ENCODE assay signal across 8 cellular contexts in genomic region chr22:24894220-24894975, GRCh38. TPM values are rescaled to one million over a fixed set of nuclear protein-coding genes. Genes with fewer than 3 reads are reported as not detected.
DNase-seq lines count a peak whose midpoint lies in the region; ATAC-seq and TF ChIP-seq lines count a peak whose summit lies in the region.

No MANE protein-coding gene starts in this region.

- H3K9ac ChIP-seq in skeletal muscle satellite cell (ENCODE audit: low read depth, low read length) = peak overlapping the region; percentile 43

- peak overlapping the region; percentile 86 for H3K27ac Mint-ChIP-seq in Caco-2 (ENCODE audit: unreplicated experiment)
- no peak overlapping the region for H3K27ac Mint-ChIP-seq in activated CD8-positive, alpha-beta memory T cell treated with anti-CD3 and anti-CD28 coated beads, Interleukin-2, amount 10 ng/mL, durations not matched to agents 7 days and 5 days

- H3K36me3 ChIP-seq in Caco-2 (ENCODE audit: control insufficient read depth, insufficient read depth, low read length) (no peaks in the 10 kb centered on the region), adrenal gland (replicated peaks in 1 of 2) (no peaks in the 10 kb centered on the region), right atrium auricular region (peaks cover 8% of the 10 kb centered on the region), skeletal muscle satellite cell (ENCODE audit: insufficient read depth, low read length) (no peaks in the 10 kb centered on the region)

- no peaks in the 10 kb centered on the region for H3K9me3 ChIP-seq in Caco-2
- no peaks in the 10 kb centered on the region for H3K9me3 ChIP-seq in adrenal gland (replicated peaks in 1 of 3)
- H3K9me3 ChIP-seq in right atrium auricular region = no peaks in the 10 kb centered on the region
- H3K9me3 ChIP-seq in skeletal muscle satellite cell (replicated peaks; ENCODE audit: low read length) = no peaks in the 10 kb centered on the region

- no peaks in the 10 kb centered on the region for H3K36me3 Mint-ChIP-seq in Caco-2 (ENCODE audit: insufficient read depth, unreplicated experiment)
- H3K36me3 Mint-ChIP-seq in activated CD8-positive, alpha-beta memory T cell treated with anti-CD3 and anti-CD28 coated beads, Interleukin-2, amount 10 ng/mL, durations not matched to agents 7 days and 5 days = no peaks in the 10 kb centered on the region

- no peak for TF ChIP-seq CTCF in Caco-2 (IDR thresholded peaks at IDR 0.05; ENCODE audit: insufficient read depth in 1 of 2, low read depth in 1 of 2, low read length in 1 of 2, severe bottlenecking in 1 of 2, unreplicated experiment in 1 of 2)
- no peak for TF ChIP-seq CTCF in adrenal gland (IDR thresholded peaks at IDR 0.05)
- no peak for TF ChIP-seq CTCF in right atrium auricular region (IDR thresholded peaks at IDR 0.05)

- H3K4me2 ChIP-seq in skeletal muscle satellite cell (ENCODE audit: low read length) = peak overlapping the region; percentile 73

- no peaks in the 10 kb centered on the region for H3K9me3 Mint-ChIP-seq in Caco-2 (ENCODE audit: unreplicated experiment)
- H3K9me3 Mint-ChIP-seq in activated CD8-positive, alpha-beta memory T cell treated with anti-CD3 and anti-CD28 coated beads, Interleukin-2, amount 10 ng/mL, durations not matched to agents 7 days and 5 days (ENCODE audit: low read depth) = no peaks in the 10 kb centered on the region

- no TSS peak for BruUV-seq in Caco-2 (replicated peaks; lab: Mats Ljungman, UMichigan)

- no peak overlapping the region for H3K4me3 ChIP-seq in Caco-2 (ENCODE audit: low read depth, low read length)
- peak overlapping the region in 1 of 4 donors; percentile 33 for H3K4me3 ChIP-seq in adrenal gland
- peak overlapping the region in 1 of 2 donors; percentile 15 for H3K4me3 ChIP-seq in right atrium auricular region
- H3K4me3 ChIP-seq in skeletal muscle satellite cell (ENCODE audit: low read length) = peak overlapping the region; percentile 36

- intact Hi-C loops in Caco-2 (cut with micrococcal nuclease; ENCODE audit: unreplicated experiment) (no loop called here), adrenal gland (cut with DNase I) (no loop called here)

- no peak for ATAC-seq in GM18517 (IDR thresholded peaks at IDR 0.05; ENCODE audit: unreplicated experiment)
- no peak for ATAC-seq in activated CD8-positive, alpha-beta memory T cell treated with anti-CD3 and anti-CD28 coated beads, Interleukin-2, amount 10 ng/mL, durations not matched to agents 7 days and 5 days
- no peak for ATAC-seq in GM18511 (IDR thresholded peaks at IDR 0.05; ENCODE audit: unreplicated experiment)

- H3K4me1 Mint-ChIP-seq in Caco-2 (ENCODE audit: low read depth, unreplicated experiment) = peaks cover 7% of the 10 kb centered on the region
- H3K4me1 Mint-ChIP-seq in activated CD8-positive, alpha-beta memory T cell treated with anti-CD3 and anti-CD28 coated beads, Interleukin-2, amount 10 ng/mL, durations not matched to agents 7 days and 5 days = no peaks in the 10 kb centered on the region

- WGBS in adrenal gland, 4 donors = 11 to 23% (median 18%) methylated on average over 16 of the region's 16 CpGs

- no peaks in the 10 kb centered on the region for H3K27me3 Mint-ChIP-seq in Caco-2 (ENCODE audit: insufficient read depth, unreplicated experiment)
- H3K27me3 Mint-ChIP-seq in activated CD8-positive, alpha-beta memory T cell treated with anti-CD3 and anti-CD28 coated beads, Interleukin-2, amount 10 ng/mL, durations not matched to agents 7 days and 5 days = peaks cover 3% of the 10 kb centered on the region

- peak in 1 of 2 donors; percentile 76 for TF ChIP-seq POLR2A in adrenal gland (IDR thresholded peaks at IDR 0.05)

- CTCF ChIA-PET in Caco-2 (lab: Charles Lee) = no interaction called here
- CTCF ChIA-PET in activated CD8-positive, alpha-beta memory T cell treated with anti-CD3 and anti-CD28 coated beads, Interleukin-2, amount 10 ng/mL, durations not matched to agents 7 days and 5 days (lab: Charles Lee) = no interaction called here

- peak overlapping the region; percentile 64 for H3K4me3 Mint-ChIP-seq in Caco-2 (ENCODE audit: unreplicated experiment)
- H3K4me3 Mint-ChIP-seq in activated CD8-positive, alpha-beta memory T cell treated with anti-CD3 and anti-CD28 coated beads, Interleukin-2, amount 10 ng/mL, durations not matched to agents 7 days and 5 days = no peak overlapping the region

- H3K4me1 ChIP-seq in Caco-2 (peaks cover 13% of the 10 kb centered on the region), adrenal gland (replicated peaks in 1 of 2) (peaks cover 13 to 17% of the 10 kb centered on the region in 2 donors), right atrium auricular region (peaks cover 0 to 20% of the 10 kb centered on the region in 2 donors), skeletal muscle satellite cell (ENCODE audit: control insufficient read depth, insufficient read depth, low read length) (peaks cover 21% of the 10 kb centered on the region)

- peak overlapping the region; percentile 29 to 91 (median 85) for H3K27ac ChIP-seq in adrenal gland
- H3K27ac ChIP-seq in right atrium auricular region = peak overlapping the region; percentile 84 to 89

- DNase-seq in Caco-2 (peak; percentile 58 to 63), NCI-H1105 (lab: John Stamatoyannopoulos, UW) (peak; percentile 24), adrenal gland (peak; percentile 80 to 97 (median 92)), right atrium auricular region (ENCODE audit: low spot score) (peak; percentile 94)
- DNase-seq in activated CD8-positive, alpha-beta memory T cell treated with anti-CD3 and anti-CD28 coated beads, Interleukin-2, amount 10 ng/mL, durations not matched to agents 7 days and 5 days = no peak

- H3K27me3 ChIP-seq in Caco-2 (replicated peaks; ENCODE audit: control insufficient read depth, insufficient read depth, low read length) (no peaks in the 10 kb centered on the region), adrenal gland (no peaks in the 10 kb centered on the region), right atrium auricular region (no peaks in the 10 kb centered on the region), skeletal muscle satellite cell (ENCODE audit: control insufficient read depth, insufficient read depth, low read length) (peaks cover 8% of the 10 kb centered on the region)

- POLR2A ChIA-PET in Caco-2 (lab: Charles Lee) = no interaction called here

RNA-seq across cellular contexts. Expression of gene LHFPL7, which starts 52.1 kb away (rescaled TPM):
- total RNA-seq in Caco-2 (2022) (not detected in 2 replicates), adrenal gland (not detected), right atrium auricular region (not detected)
- not detected for polyA plus RNA-seq in adrenal gland
- total RNA-seq in skeletal muscle satellite cell (2012; rRNA removed) = not detected in 2 replicates
- total RNA-seq in activated CD8-positive, alpha-beta memory T cell treated with anti-CD3 and anti-CD28 coated beads, Interleukin-2, amount 10 ng/mL, durations not matched to agents 7 days and 5 days = not detected

RNA-seq across cellular contexts. Expression of gene KIAA1671, which starts 58.1 kb away (rescaled TPM):
- 28.6 and 34.7 TPM in 2 replicates for total RNA-seq in Caco-2 (2022)
- total RNA-seq in adrenal gland = 10 to 100 TPM; 33.9 to 71.0 (median 52.6) TPM
- 10 to 100 TPM in 2 of 3 donors, 1 to 10 TPM in 1; 5.3 to 40.5 (median 17.5) TPM for polyA plus RNA-seq in adrenal gland
- 10 to 100 TPM; 16.8 to 21.7 TPM for total RNA-seq in right atrium auricular region
- 4.2 and 4.3 TPM in 2 replicates for total RNA-seq in skeletal muscle satellite cell (2012; rRNA removed)
- total RNA-seq in activated CD8-positive, alpha-beta memory T cell treated with anti-CD3 and anti-CD28 coated beads, Interleukin-2, amount 10 ng/mL, durations not matched to agents 7 days and 5 days = 10 to 100 TPM; 11.4 to 20.1 TPM
